Comparison of ENCODE assay signal across 22 cellular contexts in the genomic region with DNA sequence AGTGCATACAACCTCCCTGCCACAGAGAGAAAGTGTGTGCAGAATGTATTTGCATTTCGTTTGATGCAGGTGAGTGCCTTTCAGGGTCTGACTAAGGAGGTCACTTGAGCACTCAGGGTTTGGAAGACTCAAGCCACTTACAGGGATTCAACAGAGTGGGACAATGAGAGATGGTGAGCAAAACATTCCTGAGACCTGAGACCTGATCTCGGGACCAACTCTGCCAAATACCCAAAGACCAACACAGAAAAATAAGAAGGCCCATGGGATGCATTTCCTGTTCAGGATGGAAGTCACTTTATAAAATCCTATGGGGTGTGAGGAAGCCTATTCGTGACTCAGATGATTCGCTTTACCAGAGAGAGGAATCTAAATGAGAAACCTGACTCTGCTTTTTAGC.
"Had no signal": no experiment of that assay in that cellular context is flagged by ENCODE, and none has a peak within 500 bp of the region (broad histone marks: within the 10 kb centered on the region; RNA-seq: fewer than 3 reads in every experiment).

No MANE protein-coding gene starts in this region.

- H3K9me3 ChIP-seq: MG63, Peyer's patch, SJCRH30 had no signal

- H3K36me3 ChIP-seq: MG63, Peyer's patch, SJCRH30 had no signal

- H3K36me3 Mint-ChIP-seq: T-cell had no signal

- H3K4me2 ChIP-seq: PC-9 had no signal

- H3K27me3 ChIP-seq: MG63, Peyer's patch, SJCRH30 had no signal

- ATAC-seq: Right ventricle myocardium inferior, T-cell had no signal

- H2AFZ ChIP-seq: PC-9 had no signal

- H3K4me1 Mint-ChIP-seq: T-cell had no signal

- H3K4me3 Mint-ChIP-seq: T-cell; T-helper 1 cell treated with Interleukin-12 subunit alpha and Interleukin-12 subunit beta and Interleukin-4 antibody, amounts not matched to agents 30 μg/mL and 1 μg/mL, for 36 hours had no signal

- H3K27ac Mint-ChIP-seq: T-cell; T-helper 1 cell treated with Interleukin-12 subunit alpha and Interleukin-12 subunit beta and Interleukin-4 antibody, amounts not matched to agents 30 μg/mL and 1 μg/mL, for 36 hours had no signal

- DNase-seq: KBM-7; MG63; NCI-H1105 treated with DMSO at 0.1 percent for 48 hours; NCI-H1417 treated with DMSO at 0.1 percent for 48 hours; NCI-H146; NCI-H1930; NCI-H2081; NCI-H2107; NCI-H2227 treated with DMSO at 0.1 percent for 48 hours; NCI-H526 treated with DMSO at 0.1 percent for 48 hours; NCI-H748 treated with DMSO at 0.1 percent for 48 hours; NK-92 treated with Interleukin-12 subunit alpha and Interleukin-12 subunit beta, amount 100 ng/mL, for 24 hours; OCI-M1; PC-9; Peyer's patch; SHP77 treated with DMSO at 0.1 percent for 48 hours; SJCRH30; SW 1271; T-cell had no signal

- H3K4me1 ChIP-seq: Peyer's patch, SJCRH30 had no signal

- H3K4me3 ChIP-seq: MG63, PC-9, Peyer's patch, SJCRH30 had no signal

- H3K27ac ChIP-seq: HL-60, PC-9, Peyer's patch, SJCRH30 had no signal
